19 cellular contexts compared by ENCODE assay signal in the genomic region with DNA sequence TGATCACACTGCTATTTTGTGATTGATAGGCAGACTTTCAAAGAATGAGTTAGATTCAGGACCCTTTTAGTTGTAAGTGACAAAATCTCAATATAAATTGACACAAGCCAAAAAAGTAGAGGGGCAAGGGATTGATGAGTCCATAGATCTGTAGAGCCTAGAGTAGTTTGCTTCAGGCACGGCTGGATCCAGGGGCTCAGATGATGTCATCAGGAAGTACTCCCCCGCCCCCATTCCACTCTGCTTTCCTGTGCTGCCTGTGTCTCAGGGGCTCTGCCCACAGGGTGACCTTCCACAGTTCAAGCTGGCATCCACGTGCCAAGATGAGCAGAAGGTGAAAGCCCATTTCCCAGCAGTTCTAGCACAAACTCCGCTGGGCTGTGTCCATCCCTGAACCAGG.
"Had no signal": no experiment of that assay in that cellular context is flagged by ENCODE, and none has a peak within 500 bp of the region (broad histone marks: within the 10 kb centered on the region; RNA-seq: fewer than 3 reads in every experiment).

No MANE protein-coding gene starts in this region.

- ATAC-seq: left cardiac atrium had no signal

- FAIRE-seq: frontal cortex, kidney, small intestine had no signal

- H2AFZ ChIP-seq: parathyroid adenoma had no signal

- H3K4me3 ChIP-seq: colonic mucosa, left ventricle myocardium inferior, lung, prostate gland, tibial nerve had no signal

- H3K9ac ChIP-seq: parathyroid adenoma had no signal

- H3K36me3 ChIP-seq: colonic mucosa had no signal

- H3K27me3 ChIP-seq: colonic mucosa, tibial nerve had no signal

- H3K79me2 ChIP-seq: parathyroid adenoma had no signal

- H3K27ac ChIP-seq: colonic mucosa, parathyroid adenoma, prostate gland, tibial nerve had no signal

- H3K9me3 ChIP-seq: colonic mucosa, left ventricle myocardium inferior, prostate gland, tibial nerve had no signal

- H3K4me1 ChIP-seq: colonic mucosa, parathyroid adenoma, prostate gland had no signal

- DNase-seq: caudate nucleus; colonic mucosa; effector CD4-positive, alpha-beta T cell; endodermal cell; glutamatergic neuron; kidney; left cardiac atrium; left ventricle myocardium inferior; mesenchymal stem cell; midbrain; retina; small intestine; stimulated activated CD4-positive, alpha-beta T cell treated with anti-CD3 and anti-CD28 coated beads, Interleukin-2, amount 100 ng/mL, for 48 hours; stimulated activated naive CD4-positive, alpha-beta T cell treated with Interleukin-2 at 50 U/mL for 16 hours had no signal
